ENCODE assay signal across 8 cellular contexts in the genomic region with DNA sequence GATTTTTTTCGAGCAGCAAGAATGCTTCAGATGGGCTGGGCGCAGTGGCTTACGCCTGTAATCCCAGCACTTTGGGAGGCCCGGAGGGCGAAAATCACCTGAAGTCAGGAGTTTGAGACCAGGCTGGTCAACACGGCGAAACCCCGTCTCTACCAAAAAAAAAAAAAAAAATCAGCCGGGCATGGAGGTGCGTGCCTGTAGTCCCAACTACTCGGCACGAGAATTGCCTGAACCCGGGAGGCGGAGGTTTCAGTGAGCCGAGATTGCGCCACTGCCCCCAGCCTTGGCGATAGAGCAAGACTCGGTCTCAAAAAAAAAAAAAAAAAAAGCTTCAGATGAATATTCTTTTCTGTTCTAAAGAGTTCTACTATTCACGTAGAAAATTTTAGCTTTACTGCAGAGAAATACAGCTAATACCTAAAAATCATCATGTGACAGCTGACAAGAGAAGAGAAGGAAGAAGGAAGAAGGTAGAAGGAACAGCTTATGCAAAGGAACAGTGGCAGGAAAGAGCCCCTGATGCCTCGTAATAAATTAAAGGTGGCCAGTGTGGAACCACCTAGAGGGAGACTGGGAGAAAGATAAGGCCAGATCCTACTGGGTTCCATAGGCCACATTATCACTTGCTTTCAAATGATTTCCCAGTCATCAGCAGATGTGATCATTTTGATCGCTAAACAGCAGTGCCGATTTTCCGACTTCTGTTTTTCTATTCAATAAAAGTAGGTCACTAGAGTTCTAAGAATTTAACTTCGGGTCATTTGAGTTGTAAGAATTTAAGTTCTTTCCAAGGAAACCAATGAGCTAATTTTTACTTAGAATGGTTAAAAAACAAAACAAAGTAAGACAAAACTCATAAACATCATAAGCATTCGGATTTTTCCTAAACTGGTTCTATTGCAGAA. TPM values are rescaled to one million over a fixed set of nuclear protein-coding genes. Genes with fewer than 3 reads are reported as not detected.
DNase-seq lines count a peak whose midpoint lies in the region; ATAC-seq, FAIRE-seq and TF ChIP-seq lines count a peak whose summit lies in the region.

No MANE protein-coding gene starts in this region.

- H3K9ac ChIP-seq in OCI-LY1 (ENCODE audit: low read length) (peak overlapping the region; percentile 82; the same call in 1 of the 2 replicates), endothelial cell of umbilical vein (replicated peaks; ENCODE audit: extremely low read depth, insufficient read depth, low read length) (peak overlapping the region; percentile 94)

- POLR2A ChIA-PET in endothelial cell of umbilical vein (lab: Charles Lee), result interaction anchor here (0.7 kb wide), 1 partner anchor 321 kb away, joined by 3 read pairs; no protein-coding TSS in a partner anchor

- H4K20me1 ChIP-seq in OCI-LY1 (ENCODE audit: insufficient read depth, low read length) (0 out of 2 replicates have a peak, but pooled peaks cover 4% of the 10 kb centered on the region), endothelial cell of umbilical vein (replicated peaks; ENCODE audit: control insufficient read depth, extremely low read depth, insufficient read depth, low read length) (no peaks in the 10 kb centered on the region)

- peaks cover 50% of the 10 kb centered on the region for H3K4me1 ChIP-seq in OCI-LY1 (ENCODE audit: insufficient read depth, low read length, severe bottlenecking)
- H3K4me1 ChIP-seq in endothelial cell of umbilical vein (ENCODE audit: control insufficient read depth, extremely low read depth, insufficient read depth, low read length), result peaks cover 19% of the 10 kb centered on the region

- CTCF ChIA-PET in endothelial cell of umbilical vein (lab: Charles Lee), result interaction anchor here (0.6 to 3.9 kb wide), 4 partner anchors 12 to 126 kb away, joined by 3 to 13 read pairs (median 4); no protein-coding TSS in a partner anchor

- intact Hi-C loops in endothelial cell of umbilical vein (cut with micrococcal nuclease), result no loop called here

- no peaks in the 10 kb centered on the region for H3K9me3 Mint-ChIP-seq in osteocyte (ENCODE audit: unreplicated experiment)

- no peaks in the 10 kb centered on the region for H3K9me2 ChIP-seq in OCI-LY1 (ENCODE audit: low read depth, low read length)

- no peaks in the 10 kb centered on the region for H3F3A ChIP-seq in OCI-LY1 (ENCODE audit: insufficient read depth, low read length)

- H3K9me3 ChIP-seq in OCI-LY1 (ENCODE audit: low read length) (no peaks in the 10 kb centered on the region), endothelial cell of umbilical vein (replicated peaks; ENCODE audit: control insufficient read depth, insufficient read depth, low read length) (no peaks in the 10 kb centered on the region)

- H3K79me2 ChIP-seq in OCI-LY1 (ENCODE audit: insufficient read depth, low read length) (peaks cover 13% of the 10 kb centered on the region; the same call in 1 of the 2 replicates), endothelial cell of umbilical vein (ENCODE audit: control insufficient read depth, insufficient read depth, low read length) (peaks cover 33% of the 10 kb centered on the region)

- peak overlapping the region; percentile 86 for H3K4me3 ChIP-seq in OCI-LY1 (ENCODE audit: low read depth, low read length, poor library complexity, severe bottlenecking)
- H3K4me3 ChIP-seq in endothelial cell of umbilical vein (replicated peaks in 1 of 3; ENCODE audit: insufficient read depth in 1 of 3, low read depth in 1 of 3, low read length in 3 of 3), result peak overlapping the region; percentile 72 to 89 (median 81)

- TF ChIP-seq CTCF in OCI-LY1 (IDR thresholded peaks at IDR 0.05; ENCODE audit: low read length) (no peak), endothelial cell of umbilical vein (IDR thresholded peaks at IDR 0.05; ENCODE audit: extremely low read depth in 1 of 2, insufficient read depth in 1 of 2, low read depth in 1 of 2, low read length in 2 of 2) (no peak), osteocyte (IDR thresholded peaks at IDR 0.05) (no peak), omental fat pad (IDR thresholded peaks at IDR 0.05) (no peak)

- FAIRE-seq in endothelial cell of umbilical vein (lab: Jason Lieb, UNC), result no peak

- no peaks in the 10 kb centered on the region for H3K9me1 ChIP-seq in endothelial cell of umbilical vein (replicated peaks; ENCODE audit: control insufficient read depth, extremely low read depth, insufficient read depth, low read length)

- no peak for TF ChIP-seq POLR2A in endothelial cell of umbilical vein (IDR thresholded peaks at IDR 0.05; ENCODE audit: low read depth, low read length)

- no peaks in the 10 kb centered on the region for H3K27me3 ChIP-seq in OCI-LY1 (ENCODE audit: insufficient read depth, low read length)
- H3K27me3 ChIP-seq in endothelial cell of umbilical vein (ENCODE audit: control insufficient read depth in 2 of 2, insufficient read depth in 2 of 2, low read length in 2 of 2), result no peaks in the 10 kb centered on the region

- H3K36me3 ChIP-seq in OCI-LY1 (ENCODE audit: insufficient read depth, low read length), result no peaks in the 10 kb centered on the region
- no peaks in the 10 kb centered on the region for H3K36me3 ChIP-seq in endothelial cell of umbilical vein (ENCODE audit: control insufficient read depth in 2 of 2, extremely low read depth in 1 of 2, insufficient read depth in 2 of 2, low read length in 2 of 2)

- H3K27me3 Mint-ChIP-seq in osteocyte (ENCODE audit: unreplicated experiment), result no peaks in the 10 kb centered on the region

- peak; percentile 46 for DNase-seq in ELF-1 (ENCODE audit: low read depth, low spot score)
- DNase-seq in endothelial cell of umbilical vein (ENCODE audit: low read depth, low spot score), result no peak
- DNase-seq in osteocyte (ENCODE audit: extremely low spot score, unreplicated experiment), result no peak
- no peak for DNase-seq in omental fat pad (ENCODE audit: low spot score)
- no peak for DNase-seq in stimulated activated CD4-positive, alpha-beta T cell treated with anti-CD3 and anti-CD28 coated beads, Interleukin-12 subunit alpha, Interleukin-12 subunit beta, amount 100 ng/mL, for 4 hours
- no peak for DNase-seq in DMS79 (lab: John Stamatoyannopoulos, UW)

- dilution Hi-C loops in endothelial cell of umbilical vein (cut with MboI; ENCODE audit: extremely low pct_ligation_motif_present, low sequenced_read_pairs), result no loop called here

- ATAC-seq in omental fat pad (ENCODE audit: low FRiP score), result no peak
- no peak for ATAC-seq in HG02870 (IDR thresholded peaks at IDR 0.05; ENCODE audit: unreplicated experiment)

- peaks cover 9% of the 10 kb centered on the region for H3K36me3 Mint-ChIP-seq in osteocyte (ENCODE audit: unreplicated experiment)

- peak overlapping the region; percentile 59 for H3K27ac Mint-ChIP-seq in osteocyte (ENCODE audit: unreplicated experiment)

- H2AFZ ChIP-seq in OCI-LY1 (ENCODE audit: low read length), result no peak overlapping the region
- no peak overlapping the region for H2AFZ ChIP-seq in endothelial cell of umbilical vein (ENCODE audit: low read depth, low read length)

- peak overlapping the region; percentile 94 for H3K4me3 Mint-ChIP-seq in osteocyte (ENCODE audit: unreplicated experiment)

- H3K4me2 ChIP-seq in OCI-LY1 (ENCODE audit: low read length) (peak overlapping the region; percentile 96), endothelial cell of umbilical vein (ENCODE audit: insufficient read depth, low read length) (peak overlapping the region; percentile 92)

- peaks cover 30% of the 10 kb centered on the region for H3K4me1 Mint-ChIP-seq in osteocyte (ENCODE audit: unreplicated experiment)

- no peak overlapping the region for H3K27ac ChIP-seq in OCI-LY1 (ENCODE audit: low read depth, low read length, poor library complexity, severe bottlenecking)
- H3K27ac ChIP-seq in endothelial cell of umbilical vein (ENCODE audit: insufficient read depth, low read depth, low read length), result no peak overlapping the region

- BruUV-seq in endothelial cell of umbilical vein (replicated peaks; lab: Mats Ljungman, UMichigan), result TSS peak; percentile 41

TF ChIP-seq in endothelial cell of umbilical vein, 7 proteins besides CTCF, POLR2A, EP300 and RAD21:
- TF ChIP-seq FOS (IDR thresholded peaks at IDR 0.05; ENCODE audit: borderline replicate concordance, insufficient read depth, low read length) (no peak), GATA2 (IDR thresholded peaks at IDR 0.05; ENCODE audit: insufficient read depth, insufficient read length, low read depth, low read length) (no peak), JUN (IDR thresholded peaks at IDR 0.05; ENCODE audit: borderline replicate concordance, insufficient read depth, insufficient read length, low read depth) (no peak), EZH2 (IDR thresholded peaks at IDR 0.05; ENCODE audit: borderline replicate concordance, low read depth, low read length, severe bottlenecking) (no peak), POLR2AphosphoS5 (IDR thresholded peaks at IDR 0.05; ENCODE audit: insufficient read depth, low read depth, low read length) (no peak), MYC (IDR thresholded peaks at IDR 0.05; ENCODE audit: low read depth, low read length) (no peak)
- TF ChIP-seq, protein P1, sequence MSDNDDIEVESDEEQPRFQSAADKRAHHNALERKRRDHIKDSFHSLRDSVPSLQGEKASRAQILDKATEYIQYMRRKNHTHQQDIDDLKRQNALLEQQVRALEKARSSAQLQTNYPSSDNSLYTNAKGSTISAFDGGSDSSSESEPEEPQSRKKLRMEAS (IDR thresholded peaks at IDR 0.05; ENCODE audit: insufficient read depth, insufficient read length), result no peak
TF ChIP-seq in endothelial cell of umbilical vein: peak in this region for 0.

RNA-seq across cellular contexts. Expression of gene CMTM6, which starts 1.5 kb away (rescaled TPM):
- total RNA-seq in endothelial cell of umbilical vein, result 54.0 and 56.3 TPM in 2 replicates
- 25.9 and 38.0 TPM in 2 replicates for polyA plus RNA-seq in endothelial cell of umbilical vein
- polyA plus RNA-seq in endothelial cell of umbilical vein (2011; cell fraction: cytosol; rRNA removed), result 29.6 and 31.2 TPM in 2 replicates
- 14.9 and 15.9 TPM in 2 replicates for polyA plus RNA-seq in endothelial cell of umbilical vein (2011; cell fraction: nucleus; rRNA removed)
- polyA plus RNA-seq in endothelial cell of umbilical vein (2012), result 34.1 and 51.5 TPM in 2 replicates
- polyA minus RNA-seq in endothelial cell of umbilical vein, result 43.9 and 48.2 TPM in 2 replicates
- 10.8 TPM for polyA minus RNA-seq in endothelial cell of umbilical vein (2011; cell fraction: cytosol; rRNA and poly(A)+ RNA removed)
- 13.6 and 17.4 TPM in 2 replicates for polyA minus RNA-seq in endothelial cell of umbilical vein (2011; cell fraction: nucleus; rRNA and poly(A)+ RNA removed)
- total RNA-seq in osteocyte, result 60.4 and 61.5 TPM in 2 replicates
- 10 to 100 TPM; 49.2 to 73.3 (median 61.4) TPM for total RNA-seq in omental fat pad
